In the genomic region with DNA sequence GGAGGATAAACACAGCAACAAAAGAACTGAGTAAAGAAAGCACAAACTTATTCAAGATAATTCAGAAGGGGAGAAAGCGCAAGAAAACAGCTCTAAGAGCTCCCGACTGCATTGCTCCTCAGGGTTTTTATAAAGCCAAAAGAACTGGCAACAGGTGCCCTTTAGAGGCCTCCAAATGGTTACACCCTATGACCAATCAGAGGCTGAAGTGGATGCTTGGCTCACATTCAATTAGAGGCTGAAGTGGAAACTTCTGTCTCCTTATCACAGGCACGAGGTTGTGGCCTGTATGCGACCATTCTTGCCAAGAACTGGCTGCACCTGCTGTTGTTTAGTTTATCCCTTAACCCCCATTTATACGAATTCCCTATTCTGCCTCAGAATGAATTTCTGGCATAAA, we compare ENCODE assay signal across 26 cellular contexts.
DNase-seq lines count a peak whose midpoint lies in the region; ATAC-seq and TF ChIP-seq lines count a peak whose summit lies in the region.
"Had no signal": no experiment of that assay in that cellular context is flagged by ENCODE, and none has a peak within 500 bp of the region (broad histone marks: within the 10 kb centered on the region; RNA-seq: fewer than 3 reads in every experiment).

No MANE protein-coding gene starts in this region.

- H3K36me3 ChIP-seq in testis (ENCODE audit: low read depth, missing control alignments), result no peaks in the 10 kb centered on the region
- H3K36me3 ChIP-seq: WERI-Rb-1 had no signal

- H3K9me3 ChIP-seq in testis, result no peaks in the 10 kb centered on the region

- POLR2A ChIA-PET in WTC11 (lab: Charles Lee), result no interaction called here

- ATAC-seq in WTC11 (no peak), GM19395 (IDR thresholded peaks at IDR 0.05; ENCODE audit: unreplicated experiment) (no peak)
- ATAC-seq: Right ventricle myocardium inferior; sciatic nerve; stimulated activated memory B cell treated with anti-CD40 and anti-IgM and Interleukin-4, amounts not matched to agents 10 μg/mL and 1 μg/mL and 100 μg/mL, for 72 hours had no signal

- intact Hi-C loops in testis (cut with DNase I; ENCODE audit: low total_unique reads), result no loop called here

- no peaks in the 10 kb centered on the region for H3K4me1 ChIP-seq in testis

- DNase-seq in NCI-H1417 (lab: John Stamatoyannopoulos, UW) (peak; percentile 10 to 84 (median 56)), NCI-H1417 treated with DMSO at 0.1 percent for 48 hours (lab: John Stamatoyannopoulos, UW) (no peak), NCI-H187 (lab: John Stamatoyannopoulos, UW) (peak; percentile 55 to 57), NCI-H510A treated with DMSO at 0.1 percent for 48 hours (lab: John Stamatoyannopoulos, UW) (peak; percentile 88), testis (peak; percentile 41), putamen (ENCODE audit: low spot score) (no peak), WTC11 (ENCODE audit: low spot score) (no peak)
- DNase-seq: activated CD4-positive, alpha-beta T cell treated with anti-CD3 and anti-CD28 coated beads, Interleukin-2, amount 10 ng/mL, durations not matched to agents 24 days and 14 days; activated naive CD4-positive, alpha-beta T cell treated with anti-CD3 and anti-CD28 coated beads for 36 hours; CD4-positive, CD25-positive, alpha-beta regulatory T cell; H7; hippocampal formation; IMR-90; mesendoderm; NCI-H226; NK-92 treated with Interleukin-12 subunit alpha and Interleukin-12 subunit beta, amount 100 ng/mL, for 24 hours; PC-9; posterior cingulate gyrus; stimulated activated CD4-positive, alpha-beta T cell treated with anti-CD3 and anti-CD28 coated beads, Interleukin-4, amount 100 ng/mL, for 24 hours; SW 1271; T1000; WERI-Rb-1 had no signal

- no peak overlapping the region for H3K4me3 Mint-ChIP-seq in WTC11
- H3K4me3 Mint-ChIP-seq: activated CD4-positive, alpha-beta T cell treated with anti-CD3 and anti-CD28 coated beads, Interleukin-2, amount 10 ng/mL, durations not matched to agents 24 days and 14 days; activated naive CD4-positive, alpha-beta T cell treated with anti-CD3 and anti-CD28 coated beads for 36 hours; CD4-positive, CD25-positive, alpha-beta regulatory T cell; stimulated activated memory B cell treated with anti-CD40 and anti-IgM and Interleukin-4, amounts not matched to agents 10 μg/mL and 1 μg/mL and 100 μg/mL, for 72 hours had no signal

- WGBS in testis, 2 donors, result 41 to 42% methylated on average over 5 of the region's 5 CpGs

- no peak for TF ChIP-seq POLR2A in testis (IDR thresholded peaks at IDR 0.05)

- H3K4me1 Mint-ChIP-seq in WTC11, result peaks cover 5% of the 10 kb centered on the region
- H3K4me1 Mint-ChIP-seq: activated CD4-positive, alpha-beta T cell treated with anti-CD3 and anti-CD28 coated beads, Interleukin-2, amount 10 ng/mL, durations not matched to agents 24 days and 14 days; CD4-positive, CD25-positive, alpha-beta regulatory T cell; stimulated activated memory B cell treated with anti-CD40 and anti-IgM and Interleukin-4, amounts not matched to agents 10 μg/mL and 1 μg/mL and 100 μg/mL, for 72 hours had no signal

- H3K4me3 ChIP-seq in testis, result no peak overlapping the region
- H3K4me3 ChIP-seq: PC-9 had no signal

- H3K36me3 Mint-ChIP-seq in WTC11, result no peaks in the 10 kb centered on the region
- H3K36me3 Mint-ChIP-seq: CD4-positive, CD25-positive, alpha-beta regulatory T cell; stimulated activated memory B cell treated with anti-CD40 and anti-IgM and Interleukin-4, amounts not matched to agents 10 μg/mL and 1 μg/mL and 100 μg/mL, for 72 hours had no signal

- no peak for TF ChIP-seq CTCF in testis (IDR thresholded peaks at IDR 0.05)
- TF ChIP-seq CTCF in WTC11 (IDR thresholded peaks at IDR 0.05), result no peak

- no peak overlapping the region for H3K27ac ChIP-seq in testis
- H3K27ac ChIP-seq: PC-9, WERI-Rb-1 had no signal

- CTCF ChIA-PET in WTC11 (lab: Charles Lee), result no interaction called here

- no peaks in the 10 kb centered on the region for H3K27me3 Mint-ChIP-seq in WTC11 (ENCODE audit: low read depth)
- H3K27me3 Mint-ChIP-seq: activated CD4-positive, alpha-beta T cell treated with anti-CD3 and anti-CD28 coated beads, Interleukin-2, amount 10 ng/mL, durations not matched to agents 24 days and 14 days; CD4-positive, CD25-positive, alpha-beta regulatory T cell; stimulated activated memory B cell treated with anti-CD40 and anti-IgM and Interleukin-4, amounts not matched to agents 10 μg/mL and 1 μg/mL and 100 μg/mL, for 72 hours had no signal

- H3K27ac Mint-ChIP-seq in WTC11, result no peak overlapping the region
- H3K27ac Mint-ChIP-seq: activated CD4-positive, alpha-beta T cell treated with anti-CD3 and anti-CD28 coated beads, Interleukin-2, amount 10 ng/mL, durations not matched to agents 24 days and 14 days; activated naive CD4-positive, alpha-beta T cell treated with anti-CD3 and anti-CD28 coated beads for 36 hours; CD4-positive, CD25-positive, alpha-beta regulatory T cell; stimulated activated memory B cell treated with anti-CD40 and anti-IgM and Interleukin-4, amounts not matched to agents 10 μg/mL and 1 μg/mL and 100 μg/mL, for 72 hours had no signal

- H3K9me3 Mint-ChIP-seq in WTC11, result no peaks in the 10 kb centered on the region

- no peaks in the 10 kb centered on the region for H3K27me3 ChIP-seq in testis

TF ChIP-seq in WTC11, 78 proteins besides CTCF, POLR2A, EP300 and RAD21:
- TF ChIP-seq NR2C2 (CRISPR knock-in tag; IDR thresholded peaks at IDR 0.05) (no peak), GRHL2 (CRISPR knock-in tag; IDR thresholded peaks at IDR 0.05; ENCODE audit: insufficient replicate concordance, severe bottlenecking) (no peak), NR1H2 (CRISPR knock-in tag; IDR thresholded peaks at IDR 0.05) (no peak), ATF3 (CRISPR knock-in tag; conservative IDR thresholded peaks at IDR 0.05) (no peak)
- TF ChIP-seq, protein P1, sequence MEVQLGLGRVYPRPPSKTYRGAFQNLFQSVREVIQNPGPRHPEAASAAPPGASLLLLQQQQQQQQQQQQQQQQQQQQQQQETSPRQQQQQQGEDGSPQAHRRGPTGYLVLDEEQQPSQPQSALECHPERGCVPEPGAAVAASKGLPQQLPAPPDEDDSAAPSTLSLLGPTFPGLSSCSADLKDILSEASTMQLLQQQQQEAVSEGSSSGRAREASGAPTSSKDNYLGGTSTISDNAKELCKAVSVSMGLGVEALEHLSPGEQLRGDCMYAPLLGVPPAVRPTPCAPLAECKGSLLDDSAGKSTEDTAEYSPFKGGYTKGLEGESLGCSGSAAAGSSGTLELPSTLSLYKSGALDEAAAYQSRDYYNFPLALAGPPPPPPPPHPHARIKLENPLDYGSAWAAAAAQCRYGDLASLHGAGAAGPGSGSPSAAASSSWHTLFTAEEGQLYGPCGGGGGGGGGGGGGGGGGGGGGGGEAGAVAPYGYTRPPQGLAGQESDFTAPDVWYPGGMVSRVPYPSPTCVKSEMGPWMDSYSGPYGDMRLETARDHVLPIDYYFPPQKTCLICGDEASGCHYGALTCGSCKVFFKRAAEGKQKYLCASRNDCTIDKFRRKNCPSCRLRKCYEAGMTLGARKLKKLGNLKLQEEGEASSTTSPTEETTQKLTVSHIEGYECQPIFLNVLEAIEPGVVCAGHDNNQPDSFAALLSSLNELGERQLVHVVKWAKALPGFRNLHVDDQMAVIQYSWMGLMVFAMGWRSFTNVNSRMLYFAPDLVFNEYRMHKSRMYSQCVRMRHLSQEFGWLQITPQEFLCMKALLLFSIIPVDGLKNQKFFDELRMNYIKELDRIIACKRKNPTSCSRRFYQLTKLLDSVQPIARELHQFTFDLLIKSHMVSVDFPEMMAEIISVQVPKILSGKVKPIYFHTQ (CRISPR knock-in tag; IDR thresholded peaks at IDR 0.05), result no peak

Comparison
In these comparisons a context has a peak if more than half of its experiments do, and no peak if none do; other contexts are left out.
1. DNase-seq: peak in NCI-H1417 (3 of 3), NCI-H187 (2 of 2), NCI-H510A treated with DMSO at 0.1 percent for 48 hours (single experiment) and testis (single experiment); none in NCI-H1417 treated with DMSO at 0.1 percent for 48 hours (single experiment), putamen (single experiment) and WTC11 (single experiment).